In genomic region chr17:81511800-81512559, GRCh38 we compare ENCODE assay signal across 8 cellular contexts. TPM values are rescaled to one million over a fixed set of nuclear protein-coding genes. Genes with fewer than 3 reads are reported as not detected.
DNase-seq lines count a peak whose midpoint lies in the region; TF ChIP-seq lines count a peak whose summit lies in the region.

No MANE protein-coding gene starts in this region.

- H3K27ac ChIP-seq in adipose tissue (ENCODE audit: low read depth, low read length): peak overlapping the region; percentile 29

- 1% methylated on average over 59 to 62 of the region's 62 CpGs for WGBS in adipose tissue, 3 donors

- peaks cover 4% of the 10 kb centered on the region for H3K9me3 ChIP-seq in iPS-18c (ENCODE audit: control insufficient read depth, insufficient read depth, low read length)

- TF ChIP-seq POLR2A in GM18526 (IDR thresholded peaks at IDR 0.05; ENCODE audit: extremely low read depth, insufficient read length) (peak; percentile 32), NB4 (IDR thresholded peaks at IDR 0.05; ENCODE audit: extremely low read depth, insufficient read length) (no peak)

- TF ChIP-seq CTCF in NB4 (IDR thresholded peaks at IDR 0.05; ENCODE audit: low read depth, low read length): no peak

- peak; percentile 38 for DNase-seq in NB4 (ENCODE audit: low read depth)
- peak; percentile 47 for DNase-seq in stimulated activated CD4-positive, alpha-beta T cell treated with anti-CD3 and anti-CD28 coated beads, Interleukin-4, amount 100 ng/mL, for 24 hours
- no peak for DNase-seq in H4 (ENCODE audit: low spot score)
- no peak for DNase-seq in HPDE6-E6E7 (ENCODE audit: extremely low spot score)
- DNase-seq in NCI-H2107 (lab: John Stamatoyannopoulos, UW): no peak

- peak overlapping the region; percentile 69 for H3K4me3 ChIP-seq in NB4 (ENCODE audit: low read depth, low read length)
- H3K4me3 ChIP-seq in iPS-18c (ENCODE audit: insufficient read depth, low read depth, low read length): peak overlapping the region; percentile 91

RNA-seq across cellular contexts. Expression of gene ACTG1, which starts 0.6 kb away (rescaled TPM):
- 1,000 to 10,000 TPM; 1,930 to 3,527 (median 2,831) TPM for polyA plus RNA-seq in adipose tissue
- 1,105 and 1,576 TPM in 2 replicates for total RNA-seq in H4 (2014; rRNA removed; shearing (Covaris generic))

RNA-seq across cellular contexts. Expression of gene FSCN2, which starts 16.2 kb away (rescaled TPM):
- polyA plus RNA-seq in adipose tissue: 1 to 10 TPM in 2 of 3 donors, under 1 TPM in 1; 0.21 to 4.9 (median 1.0) TPM
- 0.27 TPM in 1 of 2 replicates, not detected in the other for total RNA-seq in H4 (2014; rRNA removed; shearing (Covaris generic))

RNA-seq across cellular contexts. Expression of gene FAAP100, which starts 40.2 kb away (rescaled TPM):
- 10 to 100 TPM; 10.1 to 25.9 (median 22.4) TPM for polyA plus RNA-seq in adipose tissue
- total RNA-seq in H4 (2014; rRNA removed; shearing (Covaris generic)): 6.6 and 7.4 TPM in 2 replicates

Comparison
In these comparisons a context has a peak if more than half of its experiments do, and no peak if none do; other contexts are left out.
1. DNase-seq: peak in NB4 (single experiment) and stimulated activated CD4-positive, alpha-beta T cell treated with anti-CD3 and anti-CD28 coated beads, Interleukin-4, amount 100 ng/mL, for 24 hours (single experiment); none in H4 (single experiment), HPDE6-E6E7 (single experiment) and NCI-H2107 (single experiment).